Comparison of ENCODE assay signal across 1 cellular context in the genomic region with DNA sequence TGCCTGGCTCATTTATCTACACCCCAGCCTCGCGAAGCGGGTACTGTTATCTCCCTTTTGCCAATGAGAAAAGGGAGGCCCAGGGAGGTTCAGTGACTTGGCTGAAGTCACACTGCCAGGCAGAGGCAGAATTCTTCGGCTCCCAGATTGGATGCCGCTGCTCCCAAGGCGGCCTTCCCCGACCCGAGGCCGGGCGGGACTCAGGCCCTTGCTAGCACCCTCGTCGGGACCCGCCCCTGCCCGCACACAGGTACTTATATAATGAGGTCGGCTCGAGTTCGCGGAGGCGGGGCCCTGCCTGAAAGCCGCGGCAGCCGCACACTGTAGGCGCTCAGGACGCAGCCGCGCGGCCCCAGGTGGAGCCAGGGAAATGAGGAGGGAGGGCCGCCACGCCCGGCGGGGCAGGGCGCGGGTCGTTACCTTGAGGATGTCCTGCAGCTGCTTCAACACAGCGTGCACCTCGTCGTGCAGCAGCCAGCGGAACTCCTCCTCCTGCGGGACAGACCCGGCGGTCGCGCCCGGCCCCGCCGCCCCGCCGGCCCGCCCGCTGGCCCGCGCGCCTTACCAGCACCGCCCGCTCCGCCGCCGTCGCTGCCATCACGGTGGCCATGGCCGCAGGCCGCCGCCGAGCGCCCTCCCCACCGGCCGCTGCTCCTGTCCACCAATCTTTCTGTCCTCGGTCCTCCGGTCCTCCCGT.
A peak's percentile ranks its signal among the peaks of the same experiment; 100 is the strongest.
TF ChIP-seq lines count a peak whose summit lies in the region.

A gene with protein sequence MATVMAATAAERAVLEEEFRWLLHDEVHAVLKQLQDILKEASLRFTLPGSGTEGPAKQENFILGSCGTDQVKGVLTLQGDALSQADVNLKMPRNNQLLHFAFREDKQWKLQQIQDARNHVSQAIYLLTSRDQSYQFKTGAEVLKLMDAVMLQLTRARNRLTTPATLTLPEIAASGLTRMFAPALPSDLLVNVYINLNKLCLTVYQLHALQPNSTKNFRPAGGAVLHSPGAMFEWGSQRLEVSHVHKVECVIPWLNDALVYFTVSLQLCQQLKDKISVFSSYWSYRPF (minus strand): TSS at position 672 of the 697 bp plus-strand sequence. CDS start 62 bp downstream, at position 610.

TF ChIP-seq in HepG2, 621 proteins besides CTCF, POLR2A, EP300 and RAD21 (continued from another document and continues in another):
- TF ChIP-seq, protein P1, sequence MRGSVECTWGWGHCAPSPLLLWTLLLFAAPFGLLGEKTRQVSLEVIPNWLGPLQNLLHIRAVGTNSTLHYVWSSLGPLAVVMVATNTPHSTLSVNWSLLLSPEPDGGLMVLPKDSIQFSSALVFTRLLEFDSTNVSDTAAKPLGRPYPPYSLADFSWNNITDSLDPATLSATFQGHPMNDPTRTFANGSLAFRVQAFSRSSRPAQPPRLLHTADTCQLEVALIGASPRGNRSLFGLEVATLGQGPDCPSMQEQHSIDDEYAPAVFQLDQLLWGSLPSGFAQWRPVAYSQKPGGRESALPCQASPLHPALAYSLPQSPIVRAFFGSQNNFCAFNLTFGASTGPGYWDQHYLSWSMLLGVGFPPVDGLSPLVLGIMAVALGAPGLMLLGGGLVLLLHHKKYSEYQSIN (CRISPR knock-in tag; IDR thresholded peaks at IDR 0.05; ENCODE audit: borderline replicate concordance), result no peak
- TF ChIP-seq ZNF160 (CRISPR knock-in tag; IDR thresholded peaks at IDR 0.05) (no peak), TBL1XR1 (IDR thresholded peaks at IDR 0.05; ENCODE audit: borderline replicate concordance, low read length, partially characterized antibody) (no peak), RBM22 (optimal IDR thresholded peaks at IDR 0.05; ENCODE audit: low read length) (no peak), ZFP36 (IDR thresholded peaks at IDR 0.05; ENCODE audit: borderline replicate concordance, low read depth, low read length, partially characterized antibody) (no peak), ZNF691 (CRISPR knock-in tag; IDR thresholded peaks at IDR 0.05; ENCODE audit: borderline replicate concordance, low read depth) (no peak), ZNF547 (CRISPR knock-in tag; IDR thresholded peaks at IDR 0.05) (no peak), ZNF441 (CRISPR knock-in tag; IDR thresholded peaks at IDR 0.05; ENCODE audit: borderline replicate concordance) (no peak), FOXP1 (IDR thresholded peaks at IDR 0.05) (no peak), FOXP1 (CRISPR knock-in tag; IDR thresholded peaks at IDR 0.05) (no peak), MXD4 (CRISPR knock-in tag; IDR thresholded peaks at IDR 0.05) (no peak), SALL2 (CRISPR knock-in tag; IDR thresholded peaks at IDR 0.05) (no peak), MAFF (IDR thresholded peaks at IDR 0.05; ENCODE audit: low read depth, low read length) (no peak), ZMYM2 (CRISPR knock-in tag; IDR thresholded peaks at IDR 0.05) (no peak), HMGA1 (CRISPR knock-in tag; conservative IDR thresholded peaks at IDR 0.05) (no peak), FUBP1 (CRISPR knock-in tag; IDR thresholded peaks at IDR 0.05; ENCODE audit: borderline replicate concordance) (no peak), ZNF619 (CRISPR knock-in tag; IDR thresholded peaks at IDR 0.05) (no peak), FOXA1 (IDR thresholded peaks at IDR 0.05) (no peak), FOXA1 (CRISPR knock-in tag; IDR thresholded peaks at IDR 0.05) (no peak), NFKB2 (CRISPR knock-in tag; IDR thresholded peaks at IDR 0.05; ENCODE audit: borderline replicate concordance) (no peak), CBX2 (IDR thresholded peaks at IDR 0.05; ENCODE audit: low read depth, low read length) (no peak), CBX2 (CRISPR knock-in tag; IDR thresholded peaks at IDR 0.05; ENCODE audit: low read depth) (no peak), ATM (IDR thresholded peaks at IDR 0.05; ENCODE audit: borderline replicate concordance) (no peak), POGZ (CRISPR knock-in tag; IDR thresholded peaks at IDR 0.05) (no peak), SP4 (CRISPR knock-in tag; IDR thresholded peaks at IDR 0.05) (no peak), SMYD3 (CRISPR knock-in tag; IDR thresholded peaks at IDR 0.05) (no peak), THAP7 (CRISPR knock-in tag; IDR thresholded peaks at IDR 0.05) (no peak), RFX5 (IDR thresholded peaks at IDR 0.05; ENCODE audit: low read depth, low read length) (no peak), KAT7 (CRISPR knock-in tag; IDR thresholded peaks at IDR 0.05; ENCODE audit: borderline replicate concordance) (no peak), SCMH1 (CRISPR knock-in tag; IDR thresholded peaks at IDR 0.05; ENCODE audit: borderline replicate concordance) (no peak), ZNF598 (CRISPR knock-in tag; IDR thresholded peaks at IDR 0.05; ENCODE audit: borderline replicate concordance) (no peak), GFI1 (CRISPR knock-in tag; IDR thresholded peaks at IDR 0.05; ENCODE audit: borderline replicate concordance) (no peak; the same call in 1 of the 2 replicates), ZNF205 (CRISPR knock-in tag; IDR thresholded peaks at IDR 0.05) (no peak), KLF15 (CRISPR knock-in tag; IDR thresholded peaks at IDR 0.05; ENCODE audit: borderline replicate concordance) (no peak), CBX1 (IDR thresholded peaks at IDR 0.05; ENCODE audit: low read depth) (no peak), ZNF282 (IDR thresholded peaks at IDR 0.05; ENCODE audit: partially characterized antibody) (no peak), JARID2 (CRISPR knock-in tag; IDR thresholded peaks at IDR 0.05; ENCODE audit: insufficient replicate concordance) (no peak), PAWR (CRISPR knock-in tag; IDR thresholded peaks at IDR 0.05; ENCODE audit: borderline replicate concordance) (no peak), SNAPC2 (CRISPR knock-in tag; IDR thresholded peaks at IDR 0.05) (no peak), ZBTB26 (CRISPR knock-in tag; IDR thresholded peaks at IDR 0.05; ENCODE audit: borderline replicate concordance) (0 out of 2 replicates have a peak, but pooled peaks have one; percentile 37), ZNF235 (CRISPR knock-in tag; IDR thresholded peaks at IDR 0.05; ENCODE audit: borderline replicate concordance) (peak; percentile 20; the same call in 1 of the 2 replicates)
- TF ChIP-seq, protein P2, sequence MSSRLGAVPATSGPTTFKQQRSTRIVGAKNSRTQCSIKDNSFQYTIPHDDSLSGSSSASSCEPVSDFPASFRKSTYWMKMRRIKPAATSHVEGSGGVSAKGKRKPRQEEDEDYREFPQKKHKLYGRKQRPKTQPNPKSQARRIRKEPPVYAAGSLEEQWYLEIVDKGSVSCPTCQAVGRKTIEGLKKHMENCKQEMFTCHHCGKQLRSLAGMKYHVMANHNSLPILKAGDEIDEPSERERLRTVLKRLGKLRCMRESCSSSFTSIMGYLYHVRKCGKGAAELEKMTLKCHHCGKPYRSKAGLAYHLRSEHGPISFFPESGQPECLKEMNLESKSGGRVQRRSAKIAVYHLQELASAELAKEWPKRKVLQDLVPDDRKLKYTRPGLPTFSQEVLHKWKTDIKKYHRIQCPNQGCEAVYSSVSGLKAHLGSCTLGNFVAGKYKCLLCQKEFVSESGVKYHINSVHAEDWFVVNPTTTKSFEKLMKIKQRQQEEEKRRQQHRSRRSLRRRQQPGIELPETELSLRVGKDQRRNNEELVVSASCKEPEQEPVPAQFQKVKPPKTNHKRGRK (CRISPR knock-in tag; IDR thresholded peaks at IDR 0.05), result no peak
- TF ChIP-seq, protein P3, sequence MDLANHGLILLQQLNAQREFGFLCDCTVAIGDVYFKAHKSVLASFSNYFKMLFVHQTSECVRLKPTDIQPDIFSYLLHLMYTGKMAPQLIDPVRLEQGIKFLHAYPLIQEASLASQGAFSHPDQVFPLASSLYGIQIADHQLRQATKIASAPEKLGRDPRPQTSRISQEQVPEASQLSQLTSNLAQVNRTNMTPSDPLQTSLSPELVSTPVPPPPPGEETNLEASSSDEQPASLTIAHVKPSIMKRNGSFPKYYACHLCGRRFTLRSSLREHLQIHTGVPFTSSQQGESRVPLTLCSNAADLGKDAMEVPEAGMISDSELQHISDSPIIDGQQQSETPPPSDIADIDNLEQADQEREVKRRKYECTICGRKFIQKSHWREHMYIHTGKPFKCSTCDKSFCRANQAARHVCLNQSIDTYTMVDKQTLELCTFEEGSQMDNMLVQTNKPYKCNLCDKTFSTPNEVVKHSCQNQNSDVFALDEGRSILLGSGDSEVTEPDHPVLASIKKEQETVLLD (CRISPR knock-in tag; IDR thresholded peaks at IDR 0.05; ENCODE audit: low read depth), result no peak
- TF ChIP-seq, protein P4, sequence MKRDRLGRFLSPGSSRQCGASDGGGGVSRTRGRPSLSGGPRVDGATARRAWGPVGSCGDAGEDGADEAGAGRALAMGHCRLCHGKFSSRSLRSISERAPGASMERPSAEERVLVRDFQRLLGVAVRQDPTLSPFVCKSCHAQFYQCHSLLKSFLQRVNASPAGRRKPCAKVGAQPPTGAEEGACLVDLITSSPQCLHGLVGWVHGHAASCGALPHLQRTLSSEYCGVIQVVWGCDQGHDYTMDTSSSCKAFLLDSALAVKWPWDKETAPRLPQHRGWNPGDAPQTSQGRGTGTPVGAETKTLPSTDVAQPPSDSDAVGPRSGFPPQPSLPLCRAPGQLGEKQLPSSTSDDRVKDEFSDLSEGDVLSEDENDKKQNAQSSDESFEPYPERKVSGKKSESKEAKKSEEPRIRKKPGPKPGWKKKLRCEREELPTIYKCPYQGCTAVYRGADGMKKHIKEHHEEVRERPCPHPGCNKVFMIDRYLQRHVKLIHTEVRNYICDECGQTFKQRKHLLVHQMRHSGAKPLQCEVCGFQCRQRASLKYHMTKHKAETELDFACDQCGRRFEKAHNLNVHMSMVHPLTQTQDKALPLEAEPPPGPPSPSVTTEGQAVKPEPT (CRISPR knock-in tag; IDR thresholded peaks at IDR 0.05; ENCODE audit: low read depth), result no peak
- TF ChIP-seq, protein P5, sequence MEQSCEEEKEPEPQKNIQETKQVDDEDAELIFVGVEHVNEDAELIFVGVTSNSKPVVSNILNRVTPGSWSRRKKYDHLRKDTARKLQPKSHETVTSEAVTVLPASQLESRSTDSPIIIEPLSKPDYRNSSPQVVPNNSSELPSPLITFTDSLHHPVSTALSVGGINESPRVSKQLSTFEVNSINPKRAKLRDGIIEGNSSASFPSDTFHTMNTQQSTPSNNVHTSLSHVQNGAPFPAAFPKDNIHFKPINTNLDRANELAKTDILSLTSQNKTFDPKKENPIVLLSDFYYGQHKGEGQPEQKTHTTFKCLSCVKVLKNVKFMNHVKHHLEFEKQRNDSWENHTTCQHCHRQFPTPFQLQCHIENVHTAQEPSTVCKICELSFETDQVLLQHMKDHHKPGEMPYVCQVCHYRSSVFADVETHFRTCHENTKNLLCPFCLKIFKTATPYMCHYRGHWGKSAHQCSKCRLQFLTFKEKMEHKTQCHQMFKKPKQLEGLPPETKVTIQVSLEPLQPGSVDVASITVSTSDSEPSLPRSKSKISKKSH (CRISPR knock-in tag; IDR thresholded peaks at IDR 0.05; ENCODE audit: borderline replicate concordance), result peak; percentile 65; the same call in 1 of the 2 replicates
- TF ChIP-seq, protein P6, sequence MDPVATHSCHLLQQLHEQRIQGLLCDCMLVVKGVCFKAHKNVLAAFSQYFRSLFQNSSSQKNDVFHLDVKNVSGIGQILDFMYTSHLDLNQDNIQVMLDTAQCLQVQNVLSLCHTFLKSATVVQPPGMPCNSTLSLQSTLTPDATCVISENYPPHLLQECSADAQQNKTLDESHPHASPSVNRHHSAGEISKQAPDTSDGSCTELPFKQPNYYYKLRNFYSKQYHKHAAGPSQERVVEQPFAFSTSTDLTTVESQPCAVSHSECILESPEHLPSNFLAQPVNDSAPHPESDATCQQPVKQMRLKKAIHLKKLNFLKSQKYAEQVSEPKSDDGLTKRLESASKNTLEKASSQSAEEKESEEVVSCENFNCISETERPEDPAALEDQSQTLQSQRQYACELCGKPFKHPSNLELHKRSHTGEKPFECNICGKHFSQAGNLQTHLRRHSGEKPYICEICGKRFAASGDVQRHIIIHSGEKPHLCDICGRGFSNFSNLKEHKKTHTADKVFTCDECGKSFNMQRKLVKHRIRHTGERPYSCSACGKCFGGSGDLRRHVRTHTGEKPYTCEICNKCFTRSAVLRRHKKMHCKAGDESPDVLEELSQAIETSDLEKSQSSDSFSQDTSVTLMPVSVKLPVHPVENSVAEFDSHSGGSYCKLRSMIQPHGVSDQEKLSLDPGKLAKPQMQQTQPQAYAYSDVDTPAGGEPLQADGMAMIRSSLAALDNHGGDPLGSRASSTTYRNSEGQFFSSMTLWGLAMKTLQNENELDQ (CRISPR knock-in tag; IDR thresholded peaks at IDR 0.05; ENCODE audit: borderline replicate concordance), result no peak
